12 cellular contexts compared by ENCODE assay signal in genomic region chr2:211591456-211591855, GRCh38.
"Had no signal": no experiment of that assay in that cellular context is flagged by ENCODE, and none has a peak within 500 bp of the region (broad histone marks: within the 10 kb centered on the region; RNA-seq: fewer than 3 reads in every experiment).

No MANE protein-coding gene starts in this region.

- H3K4me1 ChIP-seq: gastrocnemius medialis, left lung, stomach had no signal

- H3K36me3 ChIP-seq: brain microvascular endothelial cell, gastrocnemius medialis, left lung, stomach, thoracic aorta had no signal

- H3K27me3 ChIP-seq: brain microvascular endothelial cell, gastrocnemius medialis, left lung, stomach had no signal

- H3K9me3 ChIP-seq: gastrocnemius medialis, stomach had no signal

- H3K27ac ChIP-seq: brain microvascular endothelial cell, gastrocnemius medialis, left lung, stomach, thoracic aorta had no signal

- DNase-seq: activated CD4-positive, alpha-beta T cell treated with anti-CD3 and anti-CD28 coated beads, Interleukin-2, amount 10 ng/mL, durations not matched to agents 7 days and 5 days; anterior cingulate cortex; brain microvascular endothelial cell; effector memory CD8-positive, alpha-beta T cell; gastrocnemius medialis; left lung; mammary epithelial cell; naive thymus-derived CD8-positive, alpha-beta T cell; stimulated activated CD4-positive, alpha-beta T cell treated with anti-CD3 and anti-CD28 coated beads, Interleukin-12 subunit alpha, Interleukin-12 subunit beta, amount 100 ng/mL, for 4 hours; stimulated activated CD4-positive, alpha-beta T cell treated with anti-CD3 and anti-CD28 coated beads, Interleukin-2, amount 100 ng/mL, for 24 hours; stomach had no signal

- H3K4me3 ChIP-seq: gastrocnemius medialis, left lung, stomach, thoracic aorta had no signal

- ATAC-seq: effector memory CD8-positive, alpha-beta T cell; gastrocnemius medialis; left lung; naive thymus-derived CD8-positive, alpha-beta T cell had no signal
